In genomic region chr9:3014164-3014563, GRCh38 we compare ENCODE assay signal across 23 cellular contexts.
"Had no signal": no experiment of that assay in that cellular context is flagged by ENCODE, and none has a peak within 500 bp of the region (broad histone marks: within the 10 kb centered on the region; RNA-seq: fewer than 3 reads in every experiment).

No MANE protein-coding gene starts in this region.

- DNase-seq: activated CD4-positive, alpha-beta T cell treated with anti-CD3 and anti-CD28 coated beads for 48 hours; activated CD4-positive, alpha-beta T cell treated with anti-CD3 and anti-CD28 coated beads, Interleukin-2, amount 50 U/mL, for 48 hours; activated CD8-positive, alpha-beta memory T cell treated with anti-CD3 and anti-CD28 coated beads, Interleukin-2, amount 50 U/mL, for 4 hours; activated gamma-delta T cell treated with Interleukin-2 at 50 U/mL for 16 hours; activated naive CD4-positive, alpha-beta T cell treated with anti-CD3 and anti-CD28 coated beads, Interleukin-2, amount 50 U/mL, for 16 hours; activated T-cell treated with anti-CD3 and anti-CD28 coated beads, Interleukin-2, amount 50 U/mL, for 24 hours; amygdala; caudate nucleus; left cardiac atrium; left ventricle myocardium superior; naive B cell; nephron progenitor cell; ovary; right lobe of liver; stimulated activated CD4-positive, alpha-beta T cell treated with anti-CD3 and anti-CD28 coated beads, Interleukin-2, amount 100 ng/mL, for 48 hours; stimulated activated naive CD8-positive, alpha-beta T cell treated with anti-CD3 and anti-CD28 coated beads, Interleukin-15, Interleukin-2, amounts not matched to agents 100 U/mL and 50 U/mL, for 24 hours; T1000; testis; transverse colon; WERI-Rb-1 had no signal

- H3K36me3 ChIP-seq: gastroesophageal sphincter, ovary, right lobe of liver, transverse colon, WERI-Rb-1 had no signal

- H3K27me3 ChIP-seq: gastroesophageal sphincter, hepatocyte, ovary, right lobe of liver, testis, transverse colon had no signal

- H3K4me3 ChIP-seq: gastroesophageal sphincter, hepatocyte, ovary, right lobe of liver, testis, transverse colon had no signal

- ATAC-seq: activated CD4-positive, CD25-positive, alpha-beta regulatory T cell treated with anti-CD3 and anti-CD28 coated beads, Interleukin-2, amount 50 U/mL, for 24 hours; gastroesophageal sphincter; left cardiac atrium; left ventricle myocardium superior; right lobe of liver; stimulated activated naive CD8-positive, alpha-beta T cell treated with anti-CD3 and anti-CD28 coated beads, Interleukin-15, Interleukin-2, amounts not matched to agents 100 U/mL and 50 U/mL, for 24 hours had no signal

- H3K4me2 ChIP-seq: hepatocyte had no signal

- H3K27ac ChIP-seq: gastroesophageal sphincter, hepatocyte, ovary, right lobe of liver, testis, transverse colon, WERI-Rb-1 had no signal

- H2AFZ ChIP-seq: hepatocyte had no signal

- H3K79me2 ChIP-seq: hepatocyte had no signal

- H3K9me3 ChIP-seq: gastroesophageal sphincter, ovary, right lobe of liver, testis, transverse colon had no signal
